In genomic region chr6:38649744-38650143, GRCh38 we compare ENCODE assay signal across 26 cellular contexts.
"Had no signal": no experiment of that assay in that cellular context is flagged by ENCODE, and none has a peak within 500 bp of the region (broad histone marks: within the 10 kb centered on the region; RNA-seq: fewer than 3 reads in every experiment).

No MANE protein-coding gene starts in this region.

- H3K27ac ChIP-seq: stomach, suprapubic skin, testis, thoracic aorta, thyroid gland, tibial artery, tibial nerve, transverse colon, upper lobe of left lung, upper lobe of right lung, uterus, vagina had no signal

- H3K4me3 ChIP-seq: stomach, suprapubic skin, testis, thoracic aorta, thyroid gland, tibial artery, tibial nerve, transverse colon, upper lobe of left lung, upper lobe of right lung, uterus, vagina had no signal

- ATAC-seq: stimulated activated effector memory CD8-positive, alpha-beta T cell treated with anti-CD3 and anti-CD28 coated beads, Interleukin-12 subunit alpha, Interleukin-12 subunit beta, amount 100 ng/mL, for 72 hours; stimulated activated memory B cell treated with anti-CD40 and anti-IgM and Interleukin-4, amounts not matched to agents 10 μg/mL and 1 μg/mL and 100 μg/mL, for 72 hours; stimulated activated naive B cell treated with anti-CD40 and anti-IgM and Interleukin-4, amounts not matched to agents 10 μg/mL and 1 μg/mL and 100 μg/mL, for 72 hours; stimulated activated naive CD8-positive, alpha-beta T cell treated with anti-CD3 and anti-CD28 coated beads, Interleukin-15, amount 100 ng/mL, for 72 hours; stimulated activated naive CD8-positive, alpha-beta T cell treated with anti-CD3 and anti-CD28 coated beads, Interleukin-15, Interleukin-2, amounts not matched to agents 100 U/mL and 50 U/mL, for 24 hours; upper lobe of right lung had no signal

- H3K9me3 ChIP-seq: stomach, suprapubic skin, testis, thoracic aorta, thyroid gland, tibial artery, tibial nerve, transverse colon, upper lobe of left lung, upper lobe of right lung, uterus, vagina had no signal

- DNase-seq: stimulated activated CD4-positive, alpha-beta T cell treated with anti-CD3 and anti-CD28 coated beads, Interleukin-2, amount 100 ng/mL, for 48 hours; stimulated activated CD4-positive, alpha-beta T cell treated with anti-CD3 and anti-CD28 coated beads, Interleukin-4, amount 100 ng/mL, for 1 hour; stimulated activated CD4-positive, alpha-beta T cell treated with anti-CD3 and anti-CD28 coated beads, Interleukin-4, amount 100 ng/mL, for 24 hours; stimulated activated CD4-positive, alpha-beta T cell treated with anti-CD3 and anti-CD28 coated beads, Interleukin-4, amount 100 ng/mL, for 4 hours; stimulated activated CD8-positive, alpha-beta memory T cell treated with anti-CD3 and anti-CD28 coated beads, Interleukin-4, amount 100 ng/mL, for 48 hours; stimulated activated naive B cell treated with anti-CD40 and anti-IgM and Interleukin-4, amounts not matched to agents 10 μg/mL and 1 μg/mL and 100 μg/mL, for 72 hours; stimulated activated naive CD4-positive, alpha-beta T cell; stimulated activated naive CD4-positive, alpha-beta T cell treated with Interleukin-2 at 50 U/mL for 16 hours; stimulated activated naive CD8-positive, alpha-beta T cell treated with anti-CD3 and anti-CD28 coated beads, Interleukin-15, amount 100 ng/mL, for 72 hours; stimulated activated naive CD8-positive, alpha-beta T cell treated with anti-CD3 and anti-CD28 coated beads, Interleukin-15, Interleukin-2, amounts not matched to agents 100 U/mL and 50 U/mL, for 24 hours; stomach; substantia nigra; testis; thyroid gland; tibial artery; transverse colon; trophoblast cell; upper lobe of left lung; upper lobe of right lung; uterus had no signal

- H3K36me3 ChIP-seq: stomach, suprapubic skin, thoracic aorta, thyroid gland, transverse colon, upper lobe of left lung, upper lobe of right lung, uterus, vagina had no signal

- H3K27me3 ChIP-seq: stomach, suprapubic skin, testis, thyroid gland, tibial artery, tibial nerve, transverse colon, upper lobe of left lung, upper lobe of right lung, uterus, vagina had no signal

- H3K4me1 ChIP-seq: suprapubic skin, testis, tibial artery, transverse colon, uterus, vagina had no signal
